In the genomic region with DNA sequence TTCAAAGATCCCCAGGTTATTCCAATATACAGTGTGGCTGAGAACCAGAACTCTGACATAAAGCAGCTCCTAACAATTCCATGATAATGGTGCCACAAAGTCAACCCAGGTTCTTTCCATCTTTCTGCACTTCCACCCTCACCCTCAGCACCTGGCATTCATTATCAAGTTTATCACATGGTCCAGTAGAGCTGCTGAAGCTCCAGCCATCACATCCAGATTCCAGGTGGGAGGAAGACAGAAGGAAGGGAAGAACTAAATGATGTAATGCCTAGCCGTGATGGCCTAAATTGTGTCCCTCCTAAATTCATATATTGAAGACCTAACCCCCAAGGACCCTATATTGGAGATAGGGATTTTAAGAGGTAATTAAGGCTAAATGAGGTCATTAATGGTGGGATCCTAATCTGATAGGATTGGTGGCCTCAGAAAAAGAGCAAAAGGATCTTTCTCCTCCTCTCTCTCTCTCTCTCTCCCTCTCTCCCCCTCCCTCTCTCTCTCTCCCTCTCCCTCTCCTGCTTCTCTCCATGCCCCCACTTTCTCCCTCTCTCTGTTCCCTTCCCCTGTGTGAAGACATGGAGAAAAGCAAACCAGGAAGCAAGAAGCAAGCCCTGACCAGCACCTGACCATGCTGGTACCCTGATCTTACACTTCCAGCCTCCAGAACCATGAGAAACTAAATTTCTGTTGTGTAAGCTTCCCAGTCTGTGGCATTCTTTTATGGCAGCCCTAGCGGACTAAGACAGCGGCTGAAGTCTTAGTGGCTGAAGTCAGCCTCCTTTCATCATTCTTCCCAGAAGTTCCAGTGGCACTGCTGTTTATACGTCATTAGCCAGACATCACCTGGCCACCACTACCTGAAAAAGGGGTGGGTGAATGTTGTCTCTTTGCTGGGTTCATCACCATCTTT, we compare ENCODE assay signal across 14 cellular contexts.
DNase-seq lines count a peak whose midpoint lies in the region; ATAC-seq, FAIRE-seq and TF ChIP-seq lines count a peak whose summit lies in the region.
"Had no signal": no experiment of that assay in that cellular context is flagged by ENCODE, and none has a peak within 500 bp of the region (broad histone marks: within the 10 kb centered on the region; RNA-seq: fewer than 3 reads in every experiment).

No MANE protein-coding gene starts in this region.

- H4K20me1 ChIP-seq in H9 (ENCODE audit: control insufficient read depth, insufficient read depth, insufficient read length), result no peaks in the 10 kb centered on the region
- H4K20me1 ChIP-seq in GM12878 (ENCODE audit: control insufficient read depth, insufficient read depth), result no peaks in the 10 kb centered on the region
- H4K20me1 ChIP-seq in smooth muscle cell (ENCODE audit: low read depth), result no peaks in the 10 kb centered on the region

- peak overlapping the region in 2 of 3 experiments; percentile 60 to 79; a peak in 2 of 7 replicates for H3K27ac Mint-ChIP-seq in H9
- peak overlapping the region; percentile 49 for H3K27ac Mint-ChIP-seq in glutamatergic neuron (ENCODE audit: unreplicated experiment)
- H3K27ac Mint-ChIP-seq: activated T-cell treated with anti-CD3 and anti-CD28 coated beads, Interleukin-2, amount 50 U/mL, for 72 hours had no signal

- H3K4me3 Mint-ChIP-seq in H9 (no peak overlapping the region; a peak in 1 of 5 replicates), glutamatergic neuron (ENCODE audit: unreplicated experiment) (no peak overlapping the region)
- H3K4me3 Mint-ChIP-seq: activated T-cell treated with anti-CD3 and anti-CD28 coated beads, Interleukin-2, amount 50 U/mL, for 72 hours; CD14-positive monocyte had no signal

- no peak for TF ChIP-seq EP300 in GM12878 (IDR thresholded peaks at IDR 0.05; ENCODE audit: borderline replicate concordance in 1 of 2, control insufficient read depth in 1 of 2, low read depth in 2 of 2, low read length in 2 of 2)

- no peak overlapping the region for H4K91ac ChIP-seq in H9 (ENCODE audit: insufficient read length, low read depth, low read length)

- H3K18ac ChIP-seq in H9 (ENCODE audit: insufficient read length, low read depth, low read length), result no peak overlapping the region

- POLR2A ChIA-PET in GM12878 (lab: Charles Lee), result no interaction called here

- H3K4me1 ChIP-seq in H9 (ENCODE audit: insufficient read depth, low read length) (no peaks in the 10 kb centered on the region), GM12878 (ENCODE audit: control insufficient read depth, insufficient read depth, low read length) (peaks cover 12% of the 10 kb centered on the region), smooth muscle cell (ENCODE audit: low read depth) (no peaks in the 10 kb centered on the region)
- H3K4me1 ChIP-seq: parathyroid adenoma had no signal

- RAD21 ChIA-PET in GM12878 (lab: Charles Lee; ENCODE audit: unreplicated experiment), result interaction anchor here (1.7 kb wide), 1 partner anchor 9 kb away, joined by 4 read pairs; no protein-coding TSS in a partner anchor

- BruUV-seq in GM12878 (replicated peaks; lab: Mats Ljungman, UMichigan), result no TSS peak

- H3K27ac ChIP-seq in H9 (ENCODE audit: insufficient read length, low read depth, low read length) (no peak overlapping the region), GM12878 (ENCODE audit: control insufficient read depth, insufficient read depth) (no peak overlapping the region), smooth muscle cell (ENCODE audit: low read depth) (peak overlapping the region; percentile 91)
- H3K27ac ChIP-seq: parathyroid adenoma had no signal

- no peak overlapping the region for H3K23ac ChIP-seq in H9 (ENCODE audit: insufficient read length, low read depth, low read length)

- H3K27me3 Mint-ChIP-seq in H9 (ENCODE audit: low read depth) (peaks cover 1% of the 10 kb centered on the region; the same call in 1 of the 2 replicates), glutamatergic neuron (ENCODE audit: unreplicated experiment) (no peaks in the 10 kb centered on the region)

- H3K4me1 Mint-ChIP-seq in H9 (peaks cover 2 to 15% of the 10 kb centered on the region in 2 experiments; a peak in 3 of 4 replicates), glutamatergic neuron (ENCODE audit: low read depth, unreplicated experiment) (peaks cover 13% of the 10 kb centered on the region)

- H3K36me3 Mint-ChIP-seq in H9 (ENCODE audit: insufficient read depth in 1 of 3, low read depth in 3 of 3) (peaks cover 0 to 3% (median 0%) of the 10 kb centered on the region in 3 experiments; a peak in 3 of 7 replicates), glutamatergic neuron (ENCODE audit: unreplicated experiment) (peaks cover 4% of the 10 kb centered on the region)
- H3K36me3 Mint-ChIP-seq: CD14-positive monocyte had no signal

- no peak overlapping the region for H3T11ph ChIP-seq in H9 (ENCODE audit: low read length)

- no peak overlapping the region for H2BK12ac ChIP-seq in H9 (ENCODE audit: insufficient read length, low read depth, low read length)

- peak; percentile 38 for FAIRE-seq in GM12878 (lab: Jason Lieb, UNC)
- FAIRE-seq: GM18507 had no signal

- H3K9ac ChIP-seq in H9 (ENCODE audit: extremely low read depth, insufficient read length, low read length), result no peak overlapping the region
- H3K9ac ChIP-seq in GM12878 (ENCODE audit: control insufficient read depth, insufficient read depth, low read length), result no peak overlapping the region
- H3K9ac ChIP-seq in smooth muscle cell (ENCODE audit: low read depth), result peak overlapping the region; percentile 64
- H3K9ac ChIP-seq: parathyroid adenoma had no signal

- TF ChIP-seq CTCF in H9 (conservative IDR thresholded peaks at IDR 0.05) (no peak), GM12878 (IDR thresholded peaks at IDR 0.05 in 2 of 3, conservative IDR thresholded peaks at IDR 0.05 in 1 of 3; ENCODE audit: control insufficient read depth in 2 of 3, extremely low read depth in 1 of 3, insufficient read depth in 1 of 3, low read depth in 3 of 3, low read length in 3 of 3) (no peak), glutamatergic neuron (IDR thresholded peaks at IDR 0.05; ENCODE audit: partially characterized antibody, unreplicated experiment) (no peak), smooth muscle cell (IDR thresholded peaks at IDR 0.05; ENCODE audit: borderline replicate concordance, insufficient read depth, poor library complexity, severe bottlenecking) (no peak)

- H3K23me2 ChIP-seq in H9 (ENCODE audit: insufficient read length, low read depth, low read length, poor library complexity, severe bottlenecking), result no peaks in the 10 kb centered on the region

- H3F3A ChIP-seq in smooth muscle cell (ENCODE audit: low read depth), result peaks cover 17% of the 10 kb centered on the region

- no peak overlapping the region for H2AK5ac ChIP-seq in H9 (ENCODE audit: insufficient read length, low read length)

- H3K27me3 ChIP-seq in H9 (ENCODE audit: insufficient read depth, low read length) (no peaks in the 10 kb centered on the region), GM12878 (replicated peaks in 1 of 2; ENCODE audit: control insufficient read depth in 2 of 2, insufficient read depth in 2 of 2, low read length in 1 of 2) (no peaks in the 10 kb centered on the region), smooth muscle cell (ENCODE audit: low read depth) (no peaks in the 10 kb centered on the region)

- H3K4me2 ChIP-seq in H9 (ENCODE audit: insufficient read depth, insufficient read length, low read length), result no peak overlapping the region
- no peak overlapping the region for H3K4me2 ChIP-seq in GM12878 (ENCODE audit: control insufficient read depth, insufficient read depth)
- peak overlapping the region; percentile 47 for H3K4me2 ChIP-seq in smooth muscle cell

- no peak for TF ChIP-seq POLR2A in GM12878 (IDR thresholded peaks at IDR 0.05; ENCODE audit: low read depth, low read length)

- TF ChIP-seq RAD21 in GM12878 (IDR thresholded peaks at IDR 0.05; ENCODE audit: insufficient read depth, low read depth, low read length), result no peak

- intact Hi-C loops in GM12878 (cut with micrococcal nuclease; ENCODE audit: unreplicated experiment), result no loop called here

- H2AFZ ChIP-seq in H9 (ENCODE audit: low read length), result no peak overlapping the region
- no peak overlapping the region for H2AFZ ChIP-seq in GM12878 (ENCODE audit: control insufficient read depth, low read depth, low read length)
- no peak overlapping the region for H2AFZ ChIP-seq in smooth muscle cell (ENCODE audit: low read depth)
- H2AFZ ChIP-seq: parathyroid adenoma had no signal

- H3K9me3 ChIP-seq in H9 (ENCODE audit: control insufficient read depth, low read depth, low read length) (peaks cover 6% of the 10 kb centered on the region), GM12878 (replicated peaks; ENCODE audit: control insufficient read depth, insufficient read depth, low read length) (peaks cover 2% of the 10 kb centered on the region; the same call in 2 of the 3 replicates), smooth muscle cell (replicated peaks; ENCODE audit: low read depth) (no peaks in the 10 kb centered on the region)

- H3K14ac ChIP-seq in H9 (ENCODE audit: insufficient read depth, low read length), result no peak overlapping the region

- no peak for ATAC-seq in GM12878
- ATAC-seq: activated T-cell treated with anti-CD3 and anti-CD28 coated beads, Interleukin-2, amount 50 U/mL, for 72 hours had no signal

- WGBS in H9 (ENCODE audit: extremely low coverage, insufficient read length, low lambda C conversion rate), result no CpG with 5 or more reads among the region's 4 CpGs
- WGBS in GM12878 (ENCODE audit: insufficient coverage, insufficient replicate concordance, low lambda C conversion rate, missing lambda C conversion rate), result 92% methylated on average over 4 of the region's 4 CpGs
- WGBS in smooth muscle cell (ENCODE audit: low lambda C conversion rate), result 33% methylated on average over 4 of the region's 4 CpGs

- no peak overlapping the region for H2BK120ac ChIP-seq in H9 (ENCODE audit: low read depth, low read length, poor library complexity, severe bottlenecking)

- DNase-seq in H9 (no peak), GM12878 (ENCODE audit: low read depth, low spot score) (no peak), glutamatergic neuron (no peak), smooth muscle cell (lab: John Stamatoyannopoulos, UW; ENCODE audit: unreplicated experiment) (no peak), NCI-H226 (no peak), UCSD-AML1 (lab: John Stamatoyannopoulos, UW; ENCODE audit: unreplicated experiment) (no peak), hippocampal formation (lab: John Stamatoyannopoulos, UW) (no peak), DMS79 (lab: John Stamatoyannopoulos, UW) (no peak)
- DNase-seq: activated CD4-positive, alpha-beta T cell treated with anti-CD3 and anti-CD28 coated beads for 48 hours; activated T-cell treated with anti-CD3 and anti-CD28 coated beads, Interleukin-2, amount 50 U/mL, for 72 hours; stimulated activated CD4-positive, alpha-beta T cell treated with anti-CD3 and anti-CD28 coated beads, Interleukin-1b, Interleukin-23, amount 100 ng/mL, for 48 hours had no signal

- H3K36me3 ChIP-seq in GM12878 (ENCODE audit: control insufficient read depth in 2 of 2, insufficient read depth in 2 of 2, low read length in 1 of 2) (no peaks in the 10 kb centered on the region), smooth muscle cell (ENCODE audit: low read depth) (no peaks in the 10 kb centered on the region)

- H3K4me3 ChIP-seq in GM12878, result no peak overlapping the region
- no peak overlapping the region for H3K4me3 ChIP-seq in smooth muscle cell

- H3K56ac ChIP-seq in H9 (ENCODE audit: insufficient read length, low read depth, low read length), result no peak overlapping the region

- SMC1A ChIA-PET in GM12878 (lab: Charles Lee; ENCODE audit: uncharacterized antibody, unreplicated experiment), result interaction anchor here (0.6 to 1.9 kb wide), 3 partner anchors 7 to 69 kb away, joined by 3 to 4 read pairs (median 3); no protein-coding TSS in a partner anchor

- H3K79me1 ChIP-seq in H9 (ENCODE audit: insufficient read depth, low read depth, low read length, poor library complexity, severe bottlenecking), result no peaks in the 10 kb centered on the region

- no peak overlapping the region for H2BK5ac ChIP-seq in H9 (ENCODE audit: insufficient read length, low read length)

- no peak overlapping the region for H2BK20ac ChIP-seq in H9 (ENCODE audit: low read depth, low read length, poor library complexity, severe bottlenecking)

- no peak overlapping the region for H3K4ac ChIP-seq in H9 (ENCODE audit: low read depth, low read length)

- in situ Hi-C loops in GM12878 (cut with MboI), result no loop called here

- H3K79me2 ChIP-seq in H9 (ENCODE audit: insufficient read depth, low read length), result no peaks in the 10 kb centered on the region
- no peaks in the 10 kb centered on the region for H3K79me2 ChIP-seq in GM12878 (ENCODE audit: control insufficient read depth, insufficient read depth, low read length)
- no peaks in the 10 kb centered on the region for H3K79me2 ChIP-seq in smooth muscle cell (ENCODE audit: low read depth)
- H3K79me2 ChIP-seq: parathyroid adenoma had no signal

- H3K9me3 Mint-ChIP-seq in H9 (no peaks in the 10 kb centered on the region; a peak in 1 of 5 replicates), glutamatergic neuron (ENCODE audit: unreplicated experiment) (peaks cover 6% of the 10 kb centered on the region)

- H2BK15ac ChIP-seq in H9 (ENCODE audit: low read depth, low read length), result no peak overlapping the region

- H4K5ac ChIP-seq in H9 (ENCODE audit: insufficient read length, low read depth, low read length), result no peak overlapping the region

- no peak overlapping the region for H4K8ac ChIP-seq in H9 (replicated peaks; ENCODE audit: insufficient read length, low read depth, low read length)

- CTCF ChIA-PET in GM12878 (lab: Yijun Ruan, JAX), result no interaction called here
